In genomic region chr21:44969066-44969649, GRCh38 we compare ENCODE assay signal across 1 cellular context.
TF ChIP-seq lines count a peak whose summit lies in the region.

No MANE protein-coding gene starts in this region.

TF ChIP-seq in endothelial cell of umbilical vein, 7 proteins besides CTCF, POLR2A, EP300 and RAD21 (continued from another document):
- no peak for TF ChIP-seq FOS (IDR thresholded peaks at IDR 0.05; ENCODE audit: borderline replicate concordance, insufficient read depth, low read length)
- no peak for TF ChIP-seq GATA2 (IDR thresholded peaks at IDR 0.05; ENCODE audit: insufficient read depth, insufficient read length, low read depth, low read length)
- TF ChIP-seq MYC (IDR thresholded peaks at IDR 0.05; ENCODE audit: low read depth, low read length), result no peak
- TF ChIP-seq POLR2AphosphoS5 (IDR thresholded peaks at IDR 0.05; ENCODE audit: insufficient read depth, low read depth, low read length), result no peak
